Comparison of ENCODE assay signal across 8 cellular contexts in the genomic region with DNA sequence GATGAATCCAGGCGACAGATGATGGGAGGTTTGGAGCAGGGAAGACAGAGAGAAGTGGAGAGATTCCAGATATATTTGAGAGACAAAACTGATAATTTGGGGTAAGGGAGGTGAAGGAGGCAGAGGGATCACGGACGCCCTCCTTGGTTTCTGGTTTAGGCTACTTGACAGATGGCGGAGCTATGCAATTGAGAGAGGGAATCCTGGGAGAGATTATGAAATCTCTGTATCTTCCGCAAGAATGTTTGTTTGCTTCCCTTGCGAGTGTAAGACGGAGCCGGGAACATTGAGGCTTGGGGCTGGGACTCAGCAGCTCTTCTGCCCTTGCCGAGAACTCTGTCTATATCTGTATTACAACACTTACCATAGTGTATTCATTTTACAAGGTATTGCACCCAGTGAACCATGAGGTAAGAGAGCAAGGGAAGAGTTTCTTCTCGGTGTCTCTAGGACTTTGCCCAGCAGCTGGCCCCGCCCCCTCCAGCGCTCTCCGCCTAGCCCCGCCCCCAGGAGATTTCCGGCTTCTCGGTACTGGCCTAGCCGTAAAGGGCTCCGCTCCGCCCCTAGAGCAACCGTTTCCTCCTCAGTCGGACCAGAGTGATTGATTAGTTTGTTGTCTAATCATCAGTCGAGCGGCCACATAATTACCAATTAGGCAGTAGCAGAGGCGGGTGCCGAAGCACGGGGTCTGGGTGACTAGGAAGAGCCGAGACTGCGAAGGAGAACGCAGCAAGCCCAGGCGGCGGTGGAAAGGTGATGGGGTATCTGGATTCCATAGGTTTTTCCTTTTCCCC. TPM values are rescaled to one million over a fixed set of nuclear protein-coding genes. Genes with fewer than 3 reads are reported as not detected.
DNase-seq lines count a peak whose midpoint lies in the region; ATAC-seq and TF ChIP-seq lines count a peak whose summit lies in the region.

Gene PRR13 (plus strand): TSS at position 695 of the 794 bp plus-strand sequence. CDS start 981 bp downstream, outside the sequence.

- peaks cover 26% of the 10 kb centered on the region for H3K36me3 ChIP-seq in left ventricle myocardium inferior
- no peaks in the 10 kb centered on the region for H3K36me3 ChIP-seq in prostate gland
- no peaks in the 10 kb centered on the region for H3K36me3 ChIP-seq in urinary bladder (ENCODE audit: insufficient read depth)

- ATAC-seq in HG02885 (IDR thresholded peaks at IDR 0.05; ENCODE audit: poor library complexity, unreplicated experiment), result peak; percentile 99
- ATAC-seq in T-helper 17 cell, result peak; percentile 99

- H3K4me3 ChIP-seq in left ventricle myocardium inferior, result peak within 1 kb of the TSS; percentile 76
- peak within 1 kb of the TSS; percentile 52 to 64 for H3K4me3 ChIP-seq in prostate gland
- peak within 1 kb of the TSS; percentile 78 for H3K4me3 ChIP-seq in urinary bladder (ENCODE audit: low read depth, low read length)

- no peaks in the 10 kb centered on the region for H3K9me3 ChIP-seq in T-helper 17 cell (ENCODE audit: control insufficient read depth, low read length, poor library complexity, severe bottlenecking)
- H3K9me3 ChIP-seq in left ventricle myocardium inferior (replicated peaks), result no peaks in the 10 kb centered on the region
- no peaks in the 10 kb centered on the region for H3K9me3 ChIP-seq in prostate gland

- peak within 1 kb of the TSS; percentile 91 for H3K27ac ChIP-seq in left ventricle myocardium inferior (replicated peaks)
- peak within 1 kb of the TSS; percentile 89 to 93 for H3K27ac ChIP-seq in prostate gland
- H3K27ac ChIP-seq in urinary bladder (ENCODE audit: low read depth), result peak within 1 kb of the TSS; percentile 79

- WGBS in prostate gland, result 2% methylated on average over 31 of the region's 31 CpGs
- 1% methylated on average over 31 of the region's 31 CpGs for WGBS in urinary bladder

- TF ChIP-seq CTCF in left ventricle myocardium inferior (IDR thresholded peaks at IDR 0.05; ENCODE audit: borderline replicate concordance) (no peak), prostate gland (IDR thresholded peaks at IDR 0.05) (peak in 2 of 4 experiments; percentile 5 to 13)

- TF ChIP-seq POLR2A in GM15510 (IDR thresholded peaks at IDR 0.05; ENCODE audit: borderline replicate concordance, extremely low read depth, insufficient read length) (peak; percentile 97), prostate gland (IDR thresholded peaks at IDR 0.05) (peak; percentile 97)

- no peaks in the 10 kb centered on the region for H3K36me3 Mint-ChIP-seq in T-helper 17 cell (ENCODE audit: low read depth)

- H3K27me3 ChIP-seq in left ventricle myocardium inferior (ENCODE audit: low read depth) (no peaks in the 10 kb centered on the region), prostate gland (replicated peaks; ENCODE audit: insufficient read depth) (no peaks in the 10 kb centered on the region)

- peaks cover 28% of the 10 kb centered on the region for H3K4me1 Mint-ChIP-seq in T-helper 17 cell

- H3K27ac Mint-ChIP-seq in T-helper 17 cell, result peak within 1 kb of the TSS; percentile 93

- H3K4me3 Mint-ChIP-seq in T-helper 17 cell, result peak within 1 kb of the TSS; percentile 98

- intact Hi-C loops in left ventricle myocardium inferior (cut with micrococcal nuclease), result no loop called here
- intact Hi-C loops in prostate gland (cut with DNase I), result no loop called here

- H3K4me1 ChIP-seq in left ventricle myocardium inferior, result peaks cover 34% of the 10 kb centered on the region
- H3K4me1 ChIP-seq in prostate gland (replicated peaks), result peaks cover 8% of the 10 kb centered on the region
- H3K4me1 ChIP-seq in urinary bladder (ENCODE audit: insufficient read depth), result peaks cover 2% of the 10 kb centered on the region

- DNase-seq in NCI-H1694 treated with DMSO at 0.1 percent for 48 hours (lab: John Stamatoyannopoulos, UW), result peak; percentile 98
- DNase-seq in T-helper 17 cell, result peak; percentile 94 to 98 (median 97)
- DNase-seq in amygdala (lab: John Stamatoyannopoulos, UW), result peak; percentile 56 to 99 (median 96)
- peak; percentile 99 for DNase-seq in left ventricle myocardium inferior
- DNase-seq in prostate gland (ENCODE audit: low spot score), result peak; percentile 99

- no peaks in the 10 kb centered on the region for H3K27me3 Mint-ChIP-seq in T-helper 17 cell

RNA-seq across cellular contexts. Expression of gene PRR13, which starts in this region (rescaled TPM):
- total RNA-seq in T-helper 17 cell, result 100 to 1,000 TPM; 168 to 188 TPM
- 53.1 TPM for total RNA-seq in left ventricle myocardium inferior
- total RNA-seq in prostate gland, result 100 to 1,000 TPM in 1 of 2 donors, 10 to 100 TPM in 1; 98.8 to 104 TPM
- total RNA-seq in urinary bladder, result 22.0 TPM
- 198 TPM for polyA plus RNA-seq in urinary bladder

Comparison
In these comparisons a context has a peak if more than half of its experiments do, and no peak if none do; other contexts are left out.
1. Peak in every context shown above with its lines: DNase-seq, ATAC-seq, H3K4me3 ChIP-seq and H3K27ac ChIP-seq.